23 cellular contexts compared by ENCODE assay signal in genomic region chr2:42270757-42271156, GRCh38.
DNase-seq lines count a peak whose midpoint lies in the region; ATAC-seq and TF ChIP-seq lines count a peak whose summit lies in the region.
"Had no signal": no experiment of that assay in that cellular context is flagged by ENCODE, and none has a peak within 500 bp of the region (broad histone marks: within the 10 kb centered on the region; RNA-seq: fewer than 3 reads in every experiment).

No MANE protein-coding gene starts in this region.

- DNase-seq in T-helper 17 cell = no peak
- DNase-seq in esophagus muscularis mucosa (ENCODE audit: extremely low spot score) = no peak
- DNase-seq in naive thymus-derived CD8-positive, alpha-beta T cell = no peak
- no peak for DNase-seq in thyroid gland
- no peak for DNase-seq in left ventricle myocardium superior
- no peak for DNase-seq in Ammon's horn (ENCODE audit: low spot score)
- DNase-seq: Calu3, DMS79 treated with DMSO at 0.1 percent for 48 hours, GF-D8, GOT3, KBM-7, NCI-H1105 treated with DMSO at 0.1 percent for 48 hours, NCI-H1930, NCI-H2107, NCI-H446, NCI-H524 treated with DMSO at 0.1 percent for 48 hours, NCI-H774, SIG-M5 had no signal

- TF ChIP-seq POLR2A in esophagus muscularis mucosa (IDR thresholded peaks at IDR 0.05; ENCODE audit: low read depth) (no peak), thyroid gland (IDR thresholded peaks at IDR 0.05) (no peak)

- no peak for ATAC-seq in T-helper 17 cell
- ATAC-seq in naive thymus-derived CD8-positive, alpha-beta T cell = no peak
- no peak for ATAC-seq in left ventricle myocardium superior

- H3K4me3 Mint-ChIP-seq in T-helper 17 cell = no peak overlapping the region
- H3K4me3 Mint-ChIP-seq in naive thymus-derived CD8-positive, alpha-beta T cell = no peak overlapping the region
- H3K4me3 Mint-ChIP-seq: B cell, CD14-positive monocyte had no signal

- intact Hi-C loops in esophagus muscularis mucosa (cut with DNase I) = no loop called here
- intact Hi-C loops in thyroid gland (cut with DNase I) = no loop called here
- intact Hi-C loops in left ventricle myocardium superior (cut with micrococcal nuclease) = no loop called here

- H3K36me3 ChIP-seq in esophagus muscularis mucosa = peaks cover 0 to 5% (median 0%) of the 10 kb centered on the region in 4 donors
- H3K36me3 ChIP-seq in urinary bladder (ENCODE audit: insufficient read depth) = peaks cover 3% of the 10 kb centered on the region
- no peaks in the 10 kb centered on the region for H3K36me3 ChIP-seq in thyroid gland
- H3K36me3 ChIP-seq: HAP-1 had no signal

- H3K27me3 Mint-ChIP-seq in T-helper 17 cell = no peaks in the 10 kb centered on the region
- H3K27me3 Mint-ChIP-seq in naive thymus-derived CD8-positive, alpha-beta T cell = no peaks in the 10 kb centered on the region
- H3K27me3 Mint-ChIP-seq: B cell had no signal

- 84% methylated on average over 5 of the region's 5 CpGs for WGBS in esophagus muscularis mucosa
- WGBS in urinary bladder = 74% methylated on average over 5 of the region's 5 CpGs
- 91 to 92% methylated on average over 5 of the region's 5 CpGs for WGBS in thyroid gland, 2 donors

- TF ChIP-seq EP300 in esophagus muscularis mucosa (IDR thresholded peaks at IDR 0.05) = no peak

- H3K4me1 Mint-ChIP-seq in T-helper 17 cell = peaks cover 18% of the 10 kb centered on the region
- H3K4me1 Mint-ChIP-seq in naive thymus-derived CD8-positive, alpha-beta T cell = peaks cover 5 to 17% (median 11%) of the 10 kb centered on the region in 4 donors
- H3K4me1 Mint-ChIP-seq: B cell had no signal

- POLR2A ChIA-PET in naive thymus-derived CD8-positive, alpha-beta T cell (lab: Charles Lee) = interaction anchor here (1.0 kb wide), 2 partner anchors 11 to 18 kb away, joined by 3 to 4 read pairs; no protein-coding TSS in a partner anchor

- H3K27me3 ChIP-seq in esophagus muscularis mucosa (no peaks in the 10 kb centered on the region), thyroid gland (no peaks in the 10 kb centered on the region)

- H3K9me3 ChIP-seq in T-helper 17 cell (ENCODE audit: control insufficient read depth, low read length, poor library complexity, severe bottlenecking) (no peaks in the 10 kb centered on the region), esophagus muscularis mucosa (no peaks in the 10 kb centered on the region), thyroid gland (no peaks in the 10 kb centered on the region)
- H3K9me3 ChIP-seq: HAP-1 had no signal

- H3K27ac ChIP-seq in esophagus muscularis mucosa (replicated peaks in 1 of 4) (peak overlapping the region; percentile 40 to 70 (median 65)), urinary bladder (ENCODE audit: low read depth) (peak overlapping the region; percentile 38), thyroid gland (no peak overlapping the region)
- H3K27ac ChIP-seq: SK-N-MC had no signal

- H3K27ac Mint-ChIP-seq in T-helper 17 cell = peak overlapping the region; percentile 53
- peak overlapping the region in 6 of 10 donors; percentile 7 to 55 (median 31) for H3K27ac Mint-ChIP-seq in naive thymus-derived CD8-positive, alpha-beta T cell
- H3K27ac Mint-ChIP-seq: B cell had no signal

- TF ChIP-seq CTCF in esophagus muscularis mucosa (IDR thresholded peaks at IDR 0.05) (no peak), thyroid gland (IDR thresholded peaks at IDR 0.05) (no peak)

- H3K4me1 ChIP-seq in esophagus muscularis mucosa = peaks cover 0 to 31% (median 17%) of the 10 kb centered on the region in 4 donors
- no peaks in the 10 kb centered on the region for H3K4me1 ChIP-seq in urinary bladder (ENCODE audit: insufficient read depth)
- H3K4me1 ChIP-seq in thyroid gland = peaks cover 0 to 5% of the 10 kb centered on the region in 2 donors

- H3K36me3 Mint-ChIP-seq in T-helper 17 cell (ENCODE audit: low read depth) = no peaks in the 10 kb centered on the region
- peaks cover 4 to 45% (median 8%) of the 10 kb centered on the region in 3 donors for H3K36me3 Mint-ChIP-seq in naive thymus-derived CD8-positive, alpha-beta T cell

- H3K4me3 ChIP-seq in esophagus muscularis mucosa (no peak overlapping the region), urinary bladder (ENCODE audit: low read depth, low read length) (no peak overlapping the region), thyroid gland (replicated peaks in 1 of 3) (no peak overlapping the region)
- H3K4me3 ChIP-seq: HAP-1, SK-N-MC had no signal

- no peaks in the 10 kb centered on the region for H3K9me3 Mint-ChIP-seq in naive thymus-derived CD8-positive, alpha-beta T cell
- H3K9me3 Mint-ChIP-seq: CD14-positive monocyte had no signal

Comparison
In these comparisons a context has a peak if more than half of its experiments do, and no peak if none do; other contexts are left out.
1. H3K27ac ChIP-seq: peak in esophagus muscularis mucosa (4 of 4) and urinary bladder (single experiment); none in thyroid gland (0 of 3).